30 cellular contexts compared by ENCODE assay signal in the genomic region with DNA sequence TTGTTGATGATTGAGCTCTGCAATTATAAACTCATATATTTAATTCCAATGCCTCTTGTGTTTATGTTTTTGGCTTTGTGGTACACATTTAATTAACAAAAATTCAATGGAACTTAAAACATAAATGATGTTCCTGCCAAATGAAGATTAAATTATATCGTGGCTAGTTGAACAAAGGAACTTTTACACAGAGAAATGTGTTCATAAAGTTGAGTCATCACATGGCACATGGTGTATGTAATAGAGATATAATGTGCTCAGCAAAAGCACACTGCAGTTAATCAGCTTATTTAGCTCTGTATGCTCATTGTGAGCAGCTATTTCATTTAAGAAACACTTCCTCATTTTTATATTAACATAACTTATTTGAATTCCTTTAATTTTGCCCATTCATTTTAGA.
DNase-seq lines count a peak whose midpoint lies in the region; TF ChIP-seq lines count a peak whose summit lies in the region.
"Had no signal": no experiment of that assay in that cellular context is flagged by ENCODE, and none has a peak within 500 bp of the region (broad histone marks: within the 10 kb centered on the region; RNA-seq: fewer than 3 reads in every experiment).

No MANE protein-coding gene starts in this region.

- no peak overlapping the region for H3K4me2 ChIP-seq in mammary epithelial cell (ENCODE audit: insufficient read depth, low read depth, low read length)

- H3K79me2 ChIP-seq in mammary epithelial cell (ENCODE audit: insufficient read depth, low read length) = no peaks in the 10 kb centered on the region
- H3K79me2 ChIP-seq: parathyroid adenoma had no signal

- POLR2A ChIA-PET in MCF 10A (lab: Yijun Ruan, JAX) = no interaction called here

- TF ChIP-seq POLR2A in testis (IDR thresholded peaks at IDR 0.05) = no peak

- H3K27ac Mint-ChIP-seq in MCF 10A (ENCODE audit: low read depth, unreplicated experiment) = no peak overlapping the region
- H3K27ac Mint-ChIP-seq: activated CD4-positive, alpha-beta T cell treated with anti-CD3 and anti-CD28 coated beads for 36 hours; activated T-cell treated with anti-CD3 and anti-CD28 coated beads, Interleukin-2, amount 50 U/mL, for 72 hours; B cell; nephron progenitor cell; T-helper 1 cell treated with Interleukin-12 subunit alpha and Interleukin-12 subunit beta and Interleukin-4 antibody, amounts not matched to agents 30 μg/mL and 1 μg/mL, for 36 hours had no signal

- H3K27ac ChIP-seq in mammary epithelial cell (ENCODE audit: insufficient read depth, low read depth, low read length) (no peak overlapping the region), testis (no peak overlapping the region)
- H3K27ac ChIP-seq: 22Rv1, lower lobe of right lung, parathyroid adenoma, right lobe of liver, SJSA1 had no signal

- WGBS in mammary epithelial cell (ENCODE audit: low coverage, missing lambda C conversion rate) = 0% methylated on average over 1 of the region's 1 CpG
- WGBS in testis, 2 donors = 29 to 38% methylated on average over 1 of the region's 1 CpG

- no peak overlapping the region for H3K4me3 Mint-ChIP-seq in MCF 10A (ENCODE audit: unreplicated experiment)
- H3K4me3 Mint-ChIP-seq: activated CD4-positive, alpha-beta T cell treated with anti-CD3 and anti-CD28 coated beads for 36 hours; activated naive CD4-positive, alpha-beta T cell treated with anti-CD3 and anti-CD28 coated beads for 36 hours; activated T-cell treated with anti-CD3 and anti-CD28 coated beads, Interleukin-2, amount 50 U/mL, for 72 hours; B cell; nephron progenitor cell; T-helper 1 cell treated with Interleukin-12 subunit alpha and Interleukin-12 subunit beta and Interleukin-4 antibody, amounts not matched to agents 30 μg/mL and 1 μg/mL, for 36 hours had no signal

- H2AFZ ChIP-seq in mammary epithelial cell (ENCODE audit: low read depth, low read length) = no peak overlapping the region
- H2AFZ ChIP-seq: parathyroid adenoma had no signal

- H3K36me3 Mint-ChIP-seq in MCF 10A (ENCODE audit: insufficient read depth, unreplicated experiment) = no peaks in the 10 kb centered on the region

- dilution Hi-C loops in mammary epithelial cell (cut with HindIII; ENCODE audit: low sequenced_read_pairs) = no loop called here

- H3K9me3 Mint-ChIP-seq in MCF 10A (ENCODE audit: unreplicated experiment) = no peaks in the 10 kb centered on the region
- H3K9me3 Mint-ChIP-seq: activated naive CD4-positive, alpha-beta T cell treated with anti-CD3 and anti-CD28 coated beads for 36 hours; nephron progenitor cell; T-helper 1 cell treated with Interleukin-12 subunit alpha and Interleukin-12 subunit beta and Interleukin-4 antibody, amounts not matched to agents 30 μg/mL and 1 μg/mL, for 36 hours had no signal

- H3K4me1 ChIP-seq in mammary epithelial cell (ENCODE audit: insufficient read depth, low read length) (no peaks in the 10 kb centered on the region), testis (no peaks in the 10 kb centered on the region)
- H3K4me1 ChIP-seq: lower lobe of right lung, parathyroid adenoma, right lobe of liver, SJSA1 had no signal

- H3K27me3 ChIP-seq in mammary epithelial cell (ENCODE audit: insufficient read depth, low read length) (no peaks in the 10 kb centered on the region), testis (no peaks in the 10 kb centered on the region)
- H3K27me3 ChIP-seq: right lobe of liver, SJSA1 had no signal

- BruUV-seq in mammary epithelial cell (replicated peaks; lab: Mats Ljungman, UMichigan) (no TSS peak), MCF 10A (replicated peaks; lab: Mats Ljungman, UMichigan) (no TSS peak)

- in situ Hi-C loops in mammary epithelial cell (cut with MboI; ENCODE audit: low sequenced_read_pairs in 2 of 2) = no loop called here
- in situ Hi-C loops in astrocyte of the cerebellum (cut with HindIII; ENCODE audit: low sequenced_read_pairs) = no loop called here

- CTCF ChIA-PET in mammary epithelial cell (lab: Charles Lee; ENCODE audit: low non-redundant PET) = no interaction called here
- CTCF ChIA-PET in MCF 10A (lab: Yijun Ruan, JAX) = no interaction called here

- intact Hi-C loops in mammary epithelial cell (cut with micrococcal nuclease) (no loop called here), MCF 10A (cut with micrococcal nuclease) (no loop called here), testis (cut with DNase I; ENCODE audit: low total_unique reads) (no loop called here)

- H3K9me3 ChIP-seq in mammary epithelial cell (replicated peaks; ENCODE audit: insufficient read depth, low read length) (no peaks in the 10 kb centered on the region), testis (no peaks in the 10 kb centered on the region)
- H3K9me3 ChIP-seq: lower lobe of right lung, mucosa of descending colon, right lobe of liver, SJSA1 had no signal

- H3K36me3 ChIP-seq in mammary epithelial cell (ENCODE audit: insufficient read depth, low read length) = no peaks in the 10 kb centered on the region
- H3K36me3 ChIP-seq in testis (ENCODE audit: low read depth, missing control alignments) = no peaks in the 10 kb centered on the region
- H3K36me3 ChIP-seq: lower lobe of right lung, right lobe of liver, SJSA1 had no signal

- H4K20me1 ChIP-seq in mammary epithelial cell (ENCODE audit: insufficient read depth, low read length) = no peaks in the 10 kb centered on the region

- H3K4me1 Mint-ChIP-seq in MCF 10A (ENCODE audit: insufficient read depth, unreplicated experiment) = no peaks in the 10 kb centered on the region
- H3K4me1 Mint-ChIP-seq: activated CD4-positive, alpha-beta T cell treated with anti-CD3 and anti-CD28 coated beads for 36 hours; B cell; nephron progenitor cell had no signal

- H3K4me3 ChIP-seq in mammary epithelial cell (replicated peaks in 1 of 3; ENCODE audit: insufficient read depth in 1 of 3, low read depth in 2 of 3, low read length in 3 of 3) (no peak overlapping the region), astrocyte of the cerebellum (ENCODE audit: low read depth, low read length) (no peak overlapping the region), fibroblast of the aortic adventitia (ENCODE audit: low read depth, low read length) (no peak overlapping the region), testis (no peak overlapping the region)
- H3K4me3 ChIP-seq: lower lobe of right lung, mucosa of descending colon, right lobe of liver, SJSA1 had no signal

- H3K27me3 Mint-ChIP-seq in MCF 10A (ENCODE audit: insufficient read depth, unreplicated experiment) = no peaks in the 10 kb centered on the region
- H3K27me3 Mint-ChIP-seq: B cell had no signal

- peak; percentile 32 for DNase-seq in mammary epithelial cell
- DNase-seq in MCF 10A (ENCODE audit: unreplicated experiment) = no peak
- peak; percentile 9 for DNase-seq in astrocyte of the cerebellum (ENCODE audit: low read depth)
- DNase-seq in fibroblast of the aortic adventitia (ENCODE audit: low read depth) = peak; percentile 58
- peak; percentile 11 for DNase-seq in stromal cell of bone marrow (ENCODE audit: low read depth)
- no peak for DNase-seq in ecto neural progenitor cell (ENCODE audit: low spot score)
- DNase-seq in testis = no peak
- no peak for DNase-seq in NOMO-1 treated with dmso at 0.1 percent for 144 hours (lab: John Stamatoyannopoulos, UW; ENCODE audit: unreplicated experiment)
- DNase-seq: activated CD4-positive, alpha-beta T cell treated with anti-CD3 and anti-CD28 coated beads for 36 hours; activated naive CD4-positive, alpha-beta T cell treated with anti-CD3 and anti-CD28 coated beads for 36 hours; activated T-cell treated with anti-CD3 and anti-CD28 coated beads, Interleukin-2, amount 50 U/mL, for 72 hours; amygdala; caudate nucleus; DMS53; islet precursor cell; KG1; lower lobe of right lung; mucosa of descending colon; MV-4-11; NCI-H1694 treated with DMSO at 0.1 percent for 48 hours; NCI-H2171 treated with DMSO at 0.1 percent for 48 hours; NCI-H524; nephron progenitor cell; right lobe of liver; stimulated activated CD8-positive, alpha-beta memory T cell treated with anti-CD3 and anti-CD28 coated beads, Interleukin-4, amount 100 ng/mL, for 48 hours had no signal

- H3K9ac ChIP-seq in mammary epithelial cell (ENCODE audit: insufficient read depth, low read length) = no peak overlapping the region
- H3K9ac ChIP-seq: parathyroid adenoma had no signal

- no peak for TF ChIP-seq CTCF in mammary epithelial cell (conservative IDR thresholded peaks at IDR 0.05 in 1 of 2, IDR thresholded peaks at IDR 0.05 in 1 of 2; ENCODE audit: extremely low read depth in 1 of 2, insufficient read depth in 1 of 2, low read depth in 1 of 2, low read length in 2 of 2)
- no peak for TF ChIP-seq CTCF in MCF 10A (IDR thresholded peaks at IDR 0.05; ENCODE audit: unreplicated experiment)
- TF ChIP-seq CTCF in astrocyte of the cerebellum (IDR thresholded peaks at IDR 0.05; ENCODE audit: low read depth, low read length, missing control alignments) = no peak
- TF ChIP-seq CTCF in fibroblast of the aortic adventitia (IDR thresholded peaks at IDR 0.05; ENCODE audit: insufficient read depth, low read length) = no peak
- TF ChIP-seq CTCF in testis (IDR thresholded peaks at IDR 0.05) = no peak

Comparison
In these comparisons a context has a peak if more than half of its experiments do, and no peak if none do; other contexts are left out.
1. DNase-seq: peak in mammary epithelial cell (single experiment), astrocyte of the cerebellum (single experiment), fibroblast of the aortic adventitia (single experiment) and stromal cell of bone marrow (single experiment); none in MCF 10A (single experiment), ecto neural progenitor cell (single experiment), testis (single experiment) and NOMO-1 treated with dmso at 0.1 percent for 144 hours (single experiment).